ENCODE assay signal across 8 cellular contexts in genomic region chr11:43359432-43359818, GRCh38. TPM values are rescaled to one million over a fixed set of nuclear protein-coding genes. Genes with fewer than 3 reads are reported as not detected.
DNase-seq lines count a peak whose midpoint lies in the region; ATAC-seq and TF ChIP-seq lines count a peak whose summit lies in the region.

No MANE protein-coding gene starts in this region.

- no peaks in the 10 kb centered on the region for H3K27me3 ChIP-seq in tibial nerve

- H3K4me3 ChIP-seq in tibial nerve: peak overlapping the region; percentile 77 to 98 (median 94)

- H3K36me3 ChIP-seq in tibial nerve: peaks cover 0 to 11% (median 0%) of the 10 kb centered on the region in 3 donors

- DNase-seq in Caki2 (ENCODE audit: low read depth) (peak; percentile 40), RPMI7951 (ENCODE audit: low read depth) (peak; percentile 32), dermis blood vessel endothelial cell (peak; percentile 58), lung microvascular endothelial cell (ENCODE audit: low read depth in 2 of 2) (peak; percentile 41 to 50), tibial nerve (ENCODE audit: low spot score in 2 of 2) (peak in 1 of 2 donors; percentile 5), posterior vena cava (ENCODE audit: low spot score) (no peak)

- no peaks in the 10 kb centered on the region for H3K9me3 ChIP-seq in tibial nerve

- 0% methylated on average over 14 of the region's 14 CpGs for WGBS in tibial nerve, 2 donors

- H3K4me1 ChIP-seq in tibial nerve: peaks cover 0 to 35% (median 13%) of the 10 kb centered on the region in 4 donors

- H3K27ac ChIP-seq in tibial nerve: peak overlapping the region; percentile 72 to 95 (median 90)

- in situ Hi-C loops in Caki2 (cut with HindIII; ENCODE audit: low pct_unique_long_range_greater_than_20kb, low sequenced_read_pairs): no loop called here

- ATAC-seq in GM19035 (IDR thresholded peaks at IDR 0.05; ENCODE audit: unreplicated experiment) (peak; percentile 47), HG03103 (IDR thresholded peaks at IDR 0.05; ENCODE audit: low read depth, unreplicated experiment) (peak; percentile 36)

- TF ChIP-seq CTCF in tibial nerve (IDR thresholded peaks at IDR 0.05): no peak

- intact Hi-C loops in posterior vena cava (cut with DNase I): no loop called here

- no peak for TF ChIP-seq POLR2A in tibial nerve (IDR thresholded peaks at IDR 0.05)

- no peak for TF ChIP-seq EP300 in tibial nerve (IDR thresholded peaks at IDR 0.05)

RNA-seq across cellular contexts. Expression of gene TTC17, which starts 0.7 kb away (rescaled TPM):
- 23.2 and 43.4 TPM in 2 replicates for total RNA-seq in Caki2 (2014; rRNA removed; shearing (Covaris generic); ENCODE audit: low replicate concordance)
- 30.8 and 31.7 TPM in 2 replicates for total RNA-seq in RPMI7951 (2014; rRNA removed; shearing (Covaris generic))
- total RNA-seq in dermis blood vessel endothelial cell (79.9 and 89.3 TPM in 2 replicates), lung microvascular endothelial cell (38.6 and 55.2 TPM in 2 replicates), tibial nerve (100 to 1,000 TPM; 117 to 128 (median 123) TPM), posterior vena cava (10 to 100 TPM; 49.6 to 60.9 TPM)

RNA-seq across cellular contexts. Expression of gene API5, which starts 47.6 kb away (rescaled TPM):
- total RNA-seq in Caki2 (2014; rRNA removed; shearing (Covaris generic); ENCODE audit: low replicate concordance): 10.4 and 12.8 TPM in 2 replicates
- total RNA-seq in RPMI7951 (2014; rRNA removed; shearing (Covaris generic)): 69.1 and 82.4 TPM in 2 replicates
- total RNA-seq in dermis blood vessel endothelial cell (86.8 and 118 TPM in 2 replicates), lung microvascular endothelial cell (46.6 and 49.3 TPM in 2 replicates), tibial nerve (10 to 100 TPM; 57.8 to 75.3 (median 62.1) TPM), posterior vena cava (10 to 100 TPM; 69.8 to 79.1 TPM)
